Comparison of ENCODE assay signal across 20 cellular contexts in the genomic region with DNA sequence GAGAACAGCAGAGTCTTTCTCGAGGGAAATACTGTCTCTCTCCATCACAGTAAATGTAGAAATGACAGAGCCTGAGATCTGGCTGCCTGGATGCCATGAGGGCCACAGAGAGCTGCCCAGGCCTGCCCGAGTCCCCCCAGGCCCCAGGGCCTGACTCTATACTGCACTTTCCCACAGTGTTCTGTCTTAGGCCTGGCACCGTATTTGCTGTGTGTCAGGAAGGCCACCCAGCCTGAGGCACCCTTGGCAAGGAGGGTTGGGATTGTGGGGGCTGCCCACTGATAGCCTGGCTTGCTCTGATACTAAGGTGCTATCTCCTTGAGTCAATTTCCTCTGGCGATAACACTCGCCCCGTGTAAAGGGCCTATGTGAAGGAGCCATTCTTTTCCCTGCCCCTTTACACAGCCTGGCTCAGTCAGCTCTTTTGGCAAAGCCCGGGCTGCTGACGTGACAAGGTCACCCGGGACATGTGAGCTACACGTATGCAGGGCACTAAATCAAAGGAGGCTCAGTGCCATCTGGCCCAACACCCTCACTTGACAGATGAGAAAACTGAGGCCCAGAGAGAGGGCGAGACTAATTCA.
DNase-seq lines count a peak whose midpoint lies in the region; ATAC-seq and TF ChIP-seq lines count a peak whose summit lies in the region.
"Had no signal": no experiment of that assay in that cellular context is flagged by ENCODE, and none has a peak within 500 bp of the region (broad histone marks: within the 10 kb centered on the region; RNA-seq: fewer than 3 reads in every experiment).

No MANE protein-coding gene starts in this region.

- WGBS in body of pancreas, 2 donors = 42 to 47% methylated on average over 7 to 11 of the region's 11 CpGs

- H3K36me3 ChIP-seq in body of pancreas (replicated peaks in 1 of 2; ENCODE audit: insufficient read depth in 1 of 2, low read depth in 2 of 2) = no peaks in the 10 kb centered on the region
- H3K36me3 ChIP-seq: BLaER1 had no signal

- intact Hi-C loops in body of pancreas (cut with DNase I) = no loop called here
- intact Hi-C loops in left cardiac atrium (cut with DNase I) = no loop called here

- peaks cover 4% of the 10 kb centered on the region for H3K4me1 ChIP-seq in body of pancreas

- H3K4me3 ChIP-seq in body of pancreas = no peak overlapping the region
- H3K4me3 ChIP-seq: BLaER1 had no signal

- DNase-seq in NCI-H226 = peak; percentile 24
- peak; percentile 46 to 76 (median 66) for DNase-seq in body of pancreas
- DNase-seq in left cardiac atrium = peak; percentile 61
- no peak for DNase-seq in stimulated activated naive CD8-positive, alpha-beta T cell treated with anti-CD3 and anti-CD28 coated beads, Interleukin-15, Interleukin-2, amounts not matched to agents 100 U/mL and 50 U/mL, for 24 hours
- no peak for DNase-seq in activated CD4-positive, CD25-positive, alpha-beta regulatory T cell treated with anti-CD3 and anti-CD28 coated beads, Interleukin-2, amount 50 U/mL, for 72 hours
- no peak for DNase-seq in MV-4-11 (lab: John Stamatoyannopoulos, UW)
- DNase-seq: CD4-positive, CD25-positive, alpha-beta regulatory T cell; DMS153; H9; Karpas-422; NCI-H1105 treated with DMSO at 0.1 percent for 48 hours; NCI-H146; NCI-H2029; NCI-H2227 treated with DMSO at 0.1 percent for 48 hours; NCI-H510A; NCI-H69; RPMI8226; SHP77 treated with DMSO at 0.1 percent for 48 hours had no signal

- H3K9me3 ChIP-seq in body of pancreas = no peaks in the 10 kb centered on the region
- H3K9me3 ChIP-seq: BLaER1 had no signal

- TF ChIP-seq CTCF in body of pancreas (IDR thresholded peaks at IDR 0.05) = no peak

- no peak for TF ChIP-seq POLR2A in body of pancreas (IDR thresholded peaks at IDR 0.05)

- no peak overlapping the region for H3K27ac ChIP-seq in body of pancreas
- H3K27ac ChIP-seq: BLaER1 had no signal

- ATAC-seq in body of pancreas = peak; percentile 38
- peak; percentile 30 to 68 for ATAC-seq in left cardiac atrium
- peak; percentile 36 for ATAC-seq in stimulated activated naive CD8-positive, alpha-beta T cell treated with anti-CD3 and anti-CD28 coated beads, Interleukin-15, Interleukin-2, amounts not matched to agents 100 U/mL and 50 U/mL, for 24 hours
- no peak for ATAC-seq in GM19455 (IDR thresholded peaks at IDR 0.05; ENCODE audit: unreplicated experiment)

- H3K27me3 ChIP-seq in body of pancreas = no peaks in the 10 kb centered on the region
- H3K27me3 ChIP-seq: BLaER1 had no signal

Comparison
In these comparisons a context has a peak if more than half of its experiments do, and no peak if none do; other contexts are left out.
1. DNase-seq: peak in NCI-H226 (single experiment), body of pancreas (4 of 4) and left cardiac atrium (single experiment); none in stimulated activated naive CD8-positive, alpha-beta T cell treated with anti-CD3 and anti-CD28 coated beads, Interleukin-15, Interleukin-2, amounts not matched to agents 100 U/mL and 50 U/mL, for 24 hours (single experiment), activated CD4-positive, CD25-positive, alpha-beta regulatory T cell treated with anti-CD3 and anti-CD28 coated beads, Interleukin-2, amount 50 U/mL, for 72 hours (single experiment) and MV-4-11 (single experiment).